In genomic region chr3:53130179-53131135, GRCh38 we compare ENCODE assay signal across 8 cellular contexts. TPM values are rescaled to one million over a fixed set of nuclear protein-coding genes. Genes with fewer than 3 reads are reported as not detected.
DNase-seq lines count a peak whose midpoint lies in the region; ATAC-seq and TF ChIP-seq lines count a peak whose summit lies in the region.

A gene with protein sequence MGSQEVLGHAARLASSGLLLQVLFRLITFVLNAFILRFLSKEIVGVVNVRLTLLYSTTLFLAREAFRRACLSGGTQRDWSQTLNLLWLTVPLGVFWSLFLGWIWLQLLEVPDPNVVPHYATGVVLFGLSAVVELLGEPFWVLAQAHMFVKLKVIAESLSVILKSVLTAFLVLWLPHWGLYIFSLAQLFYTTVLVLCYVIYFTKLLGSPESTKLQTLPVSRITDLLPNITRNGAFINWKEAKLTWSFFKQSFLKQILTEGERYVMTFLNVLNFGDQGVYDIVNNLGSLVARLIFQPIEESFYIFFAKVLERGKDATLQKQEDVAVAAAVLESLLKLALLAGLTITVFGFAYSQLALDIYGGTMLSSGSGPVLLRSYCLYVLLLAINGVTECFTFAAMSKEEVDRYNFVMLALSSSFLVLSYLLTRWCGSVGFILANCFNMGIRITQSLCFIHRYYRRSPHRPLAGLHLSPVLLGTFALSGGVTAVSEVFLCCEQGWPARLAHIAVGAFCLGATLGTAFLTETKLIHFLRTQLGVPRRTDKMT (minus strand): TSS chr3:53130435. CDS start chr3:53130400, 35 bp downstream.

- WGBS in testis, 2 donors: 2 to 3% methylated on average over 21 to 39 of the region's 41 CpGs

- no peaks in the 10 kb centered on the region for H3K27me3 Mint-ChIP-seq in activated naive CD8-positive, alpha-beta T cell

- no peak for TF ChIP-seq POLR2A in testis (IDR thresholded peaks at IDR 0.05)

- DNase-seq in GM04503 (ENCODE audit: low read depth) (peak; percentile 70), NCI-H1092 treated with DMSO at 0.1 percent for 48 hours (lab: John Stamatoyannopoulos, UW) (peak; percentile 83), SKM-1 treated with dmso at 0.1 percent for 144 hours (lab: John Stamatoyannopoulos, UW; ENCODE audit: unreplicated experiment) (peak; percentile 89), glomerular visceral epithelial cell (ENCODE audit: extremely low spot score) (peak; percentile 94), omental fat pad (ENCODE audit: low spot score) (peak; percentile 99), testis (peak; percentile 99)

- TF ChIP-seq CTCF in omental fat pad (IDR thresholded peaks at IDR 0.05) (no peak), testis (IDR thresholded peaks at IDR 0.05) (peak in 1 of 3 experiments; percentile 20)

- peak within 1 kb of the TSS; percentile 97 for H3K27ac Mint-ChIP-seq in activated naive CD8-positive, alpha-beta T cell

- H3K9me3 ChIP-seq in testis: no peaks in the 10 kb centered on the region

- peak within 1 kb of the TSS; percentile 95 for H3K4me3 Mint-ChIP-seq in activated naive CD8-positive, alpha-beta T cell

- intact Hi-C loops in testis (cut with DNase I; ENCODE audit: low total_unique reads): no loop called here

- H3K36me3 ChIP-seq in testis (ENCODE audit: low read depth, missing control alignments): no peaks in the 10 kb centered on the region

- no peaks in the 10 kb centered on the region for H3K36me3 Mint-ChIP-seq in activated naive CD8-positive, alpha-beta T cell

- peaks cover 28% of the 10 kb centered on the region for H3K4me1 ChIP-seq in testis

- ATAC-seq in HG02571 (IDR thresholded peaks at IDR 0.05; ENCODE audit: unreplicated experiment) (peak; percentile 67), omental fat pad (ENCODE audit: low FRiP score) (peak; percentile 93)

- H3K27me3 ChIP-seq in testis: no peaks in the 10 kb centered on the region

- no peaks in the 10 kb centered on the region for H3K9me3 Mint-ChIP-seq in activated naive CD8-positive, alpha-beta T cell (ENCODE audit: low read depth)

- peak within 1 kb of the TSS; percentile 84 to 90 for H3K4me3 ChIP-seq in testis

- peak within 1 kb of the TSS; percentile 87 to 90 for H3K27ac ChIP-seq in testis

- H3K4me1 Mint-ChIP-seq in activated naive CD8-positive, alpha-beta T cell (ENCODE audit: low read depth): peaks cover 26% of the 10 kb centered on the region

RNA-seq across cellular contexts. Expression of the gene that starts here (rescaled TPM):
- total RNA-seq in omental fat pad: 10 to 100 TPM in 2 of 4 donors, 1 to 10 TPM in 2; 9.1 to 14.0 (median 10.5) TPM
- total RNA-seq in testis: 10 to 100 TPM; 27.2 to 33.9 TPM
- 36.8 TPM for polyA plus RNA-seq in testis (ENCODE audit: insufficient read depth, low read depth, low replicate concordance)

Comparison
In these comparisons a context has a peak if more than half of its experiments do, and no peak if none do; other contexts are left out.
1. Peak in every context shown above with its lines: DNase-seq, ATAC-seq, H3K4me3 ChIP-seq and H3K27ac ChIP-seq.